ENCODE assay signal across 10 cellular contexts in the genomic region with DNA sequence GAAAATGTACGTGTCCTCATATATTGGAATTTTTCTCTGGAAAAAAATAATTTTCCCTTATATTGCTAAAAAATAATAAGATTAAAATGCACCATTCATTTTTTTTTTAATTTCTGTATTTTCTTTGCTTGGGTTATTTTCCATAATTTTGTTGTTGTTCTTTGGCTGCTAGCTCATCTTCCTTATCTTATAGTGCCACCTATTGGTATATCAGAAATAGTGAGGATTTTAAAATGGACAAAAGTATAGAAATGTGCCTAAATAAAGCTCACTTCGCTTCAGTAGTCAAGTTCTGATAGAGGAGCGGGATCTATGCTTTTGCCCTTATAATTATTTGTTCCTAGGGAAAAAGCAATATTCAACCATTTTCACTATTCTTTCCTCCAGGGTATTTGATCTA.
A peak's percentile ranks its signal among the peaks of the same experiment; 100 is the strongest.
DNase-seq lines count a peak whose midpoint lies in the region; ATAC-seq and TF ChIP-seq lines count a peak whose summit lies in the region.
"Had no signal": no experiment of that assay in that cellular context is flagged by ENCODE, and none has a peak within 500 bp of the region (broad histone marks: within the 10 kb centered on the region; RNA-seq: fewer than 3 reads in every experiment).

No MANE protein-coding gene starts in this region.

- no peak overlapping the region for H3K9ac ChIP-seq in mesendoderm (ENCODE audit: low read length)

- H3K79me2 ChIP-seq in mesendoderm (ENCODE audit: control insufficient read depth, insufficient read depth, low read length) = no peaks in the 10 kb centered on the region

- H3K27ac ChIP-seq in adrenal gland (no peak overlapping the region), mesendoderm (ENCODE audit: low read depth, low read length) (no peak overlapping the region), right atrium auricular region (no peak overlapping the region)

- WGBS in adrenal gland, 4 donors = 46 to 60% (median 50%) methylated on average over 3 of the region's 3 CpGs
- no CpG with 5 or more reads among the region's 3 CpGs for WGBS in mesendoderm (ENCODE audit: extremely low coverage, insufficient coverage, low lambda C conversion rate)

- TF ChIP-seq CTCF in adrenal gland (IDR thresholded peaks at IDR 0.05) (peak; percentile 37 to 54 (median 44)), right atrium auricular region (IDR thresholded peaks at IDR 0.05) (peak in 1 of 2 donors; percentile 24)

- no peak overlapping the region for H2BK120ac ChIP-seq in mesendoderm (ENCODE audit: low read depth, low read length)

- H3K23ac ChIP-seq in mesendoderm (ENCODE audit: low read length) = no peak overlapping the region

- H3K18ac ChIP-seq in mesendoderm (ENCODE audit: low read length) = no peak overlapping the region

- H3K36me3 ChIP-seq in adrenal gland (replicated peaks in 1 of 2) (no peaks in the 10 kb centered on the region), mesendoderm (ENCODE audit: control insufficient read depth, insufficient read depth, low read length) (no peaks in the 10 kb centered on the region), right atrium auricular region (no peaks in the 10 kb centered on the region)

- no peak overlapping the region for H3K4ac ChIP-seq in mesendoderm (ENCODE audit: low read depth, low read length)

- no peak for TF ChIP-seq POLR2A in adrenal gland (IDR thresholded peaks at IDR 0.05)

- no peak overlapping the region for H2BK15ac ChIP-seq in mesendoderm (replicated peaks; ENCODE audit: low read depth)

- peaks cover 8% of the 10 kb centered on the region for H3K27me3 ChIP-seq in adrenal gland
- H3K27me3 ChIP-seq in mesendoderm (ENCODE audit: insufficient read depth, low read length, poor library complexity) = no peaks in the 10 kb centered on the region
- no peaks in the 10 kb centered on the region for H3K27me3 ChIP-seq in right atrium auricular region

- H3K56ac ChIP-seq in mesendoderm (ENCODE audit: low read length) = no peak overlapping the region

- H4K8ac ChIP-seq in mesendoderm (ENCODE audit: low read depth, low read length) = no peak overlapping the region

- H3K9me3 ChIP-seq in adrenal gland (replicated peaks in 1 of 3) = no peaks in the 10 kb centered on the region
- H3K9me3 ChIP-seq in right atrium auricular region = no peaks in the 10 kb centered on the region

- no peaks in the 10 kb centered on the region for H3K79me1 ChIP-seq in mesendoderm (ENCODE audit: low read length)

- H3K4me1 ChIP-seq in adrenal gland (replicated peaks in 1 of 2) = no peaks in the 10 kb centered on the region
- no peaks in the 10 kb centered on the region for H3K4me1 ChIP-seq in mesendoderm (ENCODE audit: control insufficient read depth, low read depth, low read length)
- no peaks in the 10 kb centered on the region for H3K4me1 ChIP-seq in right atrium auricular region

- no peak for ATAC-seq in GM19397 (IDR thresholded peaks at IDR 0.05; ENCODE audit: unreplicated experiment)
- ATAC-seq in HG02678 (IDR thresholded peaks at IDR 0.05; ENCODE audit: unreplicated experiment) = no peak
- ATAC-seq: naive thymus-derived CD8-positive, alpha-beta T cell had no signal

- H3K4me2 ChIP-seq in mesendoderm (ENCODE audit: low read length) = no peak overlapping the region

- DNase-seq in DMS53 treated with DMSO at 0.1 percent for 48 hours (lab: John Stamatoyannopoulos, UW; ENCODE audit: unreplicated experiment) = peak; percentile 30
- peak; percentile 33 to 38 for DNase-seq in Kasumi-1 (lab: John Stamatoyannopoulos, UW)
- DNase-seq in adrenal gland = no peak
- peak; percentile 3 for DNase-seq in mesendoderm
- no peak for DNase-seq in cerebellar cortex (ENCODE audit: low spot score)
- DNase-seq in right atrium auricular region (ENCODE audit: low spot score) = no peak
- DNase-seq: naive thymus-derived CD8-positive, alpha-beta T cell; SHP77 treated with DMSO at 0.1 percent for 48 hours had no signal

- intact Hi-C loops in adrenal gland (cut with DNase I) = no loop called here

- H2AK5ac ChIP-seq in mesendoderm (ENCODE audit: low read length) = no peak overlapping the region

- H3K4me3 ChIP-seq in adrenal gland = no peak overlapping the region
- H3K4me3 ChIP-seq in mesendoderm (ENCODE audit: low read length) = no peak overlapping the region
- H3K4me3 ChIP-seq in right atrium auricular region = no peak overlapping the region

- no peak overlapping the region for H4K5ac ChIP-seq in mesendoderm (ENCODE audit: low read length)

- no peak overlapping the region for H2BK5ac ChIP-seq in mesendoderm (ENCODE audit: low read length)

Comparison
In these comparisons a context has a peak if more than half of its experiments do, and no peak if none do; other contexts are left out.
1. DNase-seq: peak in DMS53 treated with DMSO at 0.1 percent for 48 hours (single experiment), Kasumi-1 (2 of 2) and mesendoderm (single experiment); none in adrenal gland (0 of 7), cerebellar cortex (single experiment) and right atrium auricular region (single experiment).